ENCODE assay signal across 13 cellular contexts in the genomic region with DNA sequence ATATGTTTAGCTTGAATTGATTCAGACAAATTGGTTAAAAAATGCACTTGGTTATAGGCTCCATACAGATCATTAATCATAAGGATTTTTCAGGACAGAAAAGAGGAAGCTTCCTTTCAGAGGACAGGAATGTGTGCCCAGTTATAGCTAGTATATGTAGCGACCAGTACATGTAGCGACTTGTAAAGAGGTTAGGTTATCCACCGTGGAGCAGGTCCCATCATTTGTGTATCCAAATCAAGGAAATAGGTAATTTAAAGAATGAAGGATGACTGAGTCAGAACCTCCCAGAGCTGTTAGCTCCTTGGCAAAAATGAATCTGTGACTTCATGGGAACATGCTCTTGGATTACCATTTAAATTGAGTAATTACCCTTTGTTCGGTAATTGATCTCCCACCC. TPM values are rescaled to one million over a fixed set of nuclear protein-coding genes. Genes with fewer than 3 reads are reported as not detected.
DNase-seq lines count a peak whose midpoint lies in the region; FAIRE-seq and TF ChIP-seq lines count a peak whose summit lies in the region.
"Had no signal": no experiment of that assay in that cellular context is flagged by ENCODE, and none has a peak within 500 bp of the region (broad histone marks: within the 10 kb centered on the region; RNA-seq: fewer than 3 reads in every experiment).

No MANE protein-coding gene starts in this region.

- dilution Hi-C loops in keratinocyte (cut with MboI; ENCODE audit: extremely low pct_ligation_motif_present, low sequenced_read_pairs): no loop called here

- peak; percentile 17 for DNase-seq in Daoy (ENCODE audit: low read depth)
- DNase-seq in RWPE1 (ENCODE audit: low spot score): peak; percentile 23
- DNase-seq in bronchial epithelial cell (ENCODE audit: low read depth): peak; percentile 94
- peak; percentile 40 for DNase-seq in keratinocyte (ENCODE audit: low read depth, low spot score)
- no peak for DNase-seq in CD1c-positive myeloid dendritic cell (ENCODE audit: extremely low spot score)
- DNase-seq in posterior cingulate gyrus: no peak
- no peak for DNase-seq in stimulated activated CD4-positive, alpha-beta T cell treated with anti-CD3 and anti-CD28 coated beads, Interleukin-4, amount 100 ng/mL, for 4 hours
- DNase-seq: C1 segment of cervical spinal cord; CD4-positive, alpha-beta memory T cell; DMS79; GF-D8 had no signal

- H3K4me1 ChIP-seq in keratinocyte (ENCODE audit: control insufficient read depth, extremely low read depth, insufficient read depth, low read length): peaks cover 23% of the 10 kb centered on the region

- TF ChIP-seq CTCF in RWPE1 (conservative IDR thresholded peaks at IDR 0.05; ENCODE audit: low read depth): no peak
- no peak for TF ChIP-seq CTCF in bronchial epithelial cell (IDR thresholded peaks at IDR 0.05; ENCODE audit: insufficient read depth, low read length, severe bottlenecking)
- no peak for TF ChIP-seq CTCF in keratinocyte (optimal IDR thresholded peaks at IDR 0.05 in 1 of 3, IDR thresholded peaks at IDR 0.05 in 1 of 3, conservative IDR thresholded peaks at IDR 0.05 in 1 of 3; ENCODE audit: extremely low read depth in 1 of 3, insufficient read depth in 2 of 3, low read length in 3 of 3)

- H3K36me3 ChIP-seq in bronchial epithelial cell (ENCODE audit: control insufficient read depth, insufficient read depth, low read length): no peaks in the 10 kb centered on the region
- H3K36me3 ChIP-seq in keratinocyte (ENCODE audit: control insufficient read depth in 2 of 2, extremely low read depth in 1 of 2, insufficient read depth in 2 of 2, low read length in 2 of 2): no peaks in the 10 kb centered on the region

- POLR2A ChIA-PET in RWPE1 (lab: Yijun Ruan, JAX; ENCODE audit: low non-redundant PET): interaction anchor here (0.6 kb wide), 1 partner anchor 991 kb away, joined by 5 read pairs; no protein-coding TSS in a partner anchor

- no peak overlapping the region for H3K9ac ChIP-seq in keratinocyte (ENCODE audit: control insufficient read depth, extremely low read depth, insufficient read depth, low read length)

- no peaks in the 10 kb centered on the region for H3K27me3 ChIP-seq in bronchial epithelial cell (ENCODE audit: control insufficient read depth, insufficient read depth, low read length)
- no peaks in the 10 kb centered on the region for H3K27me3 ChIP-seq in keratinocyte (ENCODE audit: control insufficient read depth, extremely low read depth, insufficient read depth, low read length)

- H4K20me1 ChIP-seq in keratinocyte (ENCODE audit: control insufficient read depth, extremely low read depth, insufficient read depth, low read length): no peaks in the 10 kb centered on the region

- peak overlapping the region; percentile 9 for H2AFZ ChIP-seq in keratinocyte (ENCODE audit: control insufficient read depth, low read length)

- no peak for FAIRE-seq in bronchial epithelial cell (lab: Jason Lieb, UNC)
- FAIRE-seq in keratinocyte (lab: Jason Lieb, UNC): no peak

- H3K9me1 ChIP-seq in keratinocyte (ENCODE audit: control insufficient read depth, extremely low read depth, insufficient read depth, low read length): no peaks in the 10 kb centered on the region

- no peak overlapping the region for H3K4me2 ChIP-seq in keratinocyte (ENCODE audit: control insufficient read depth, extremely low read depth, insufficient read depth, low read depth, low read length)

- intact Hi-C loops in posterior cingulate gyrus (cut with DNase I): no loop called here

- no peak overlapping the region for H3K4me3 ChIP-seq in bronchial epithelial cell (ENCODE audit: low read depth, low read length)
- no peak overlapping the region for H3K4me3 ChIP-seq in keratinocyte (ENCODE audit: control insufficient read depth in 2 of 3, extremely low read depth in 1 of 3, insufficient read depth in 2 of 3, low read depth in 1 of 3, low read length in 3 of 3)

- no peaks in the 10 kb centered on the region for H3K79me2 ChIP-seq in keratinocyte (ENCODE audit: control insufficient read depth, insufficient read depth, low read length)

- CTCF ChIA-PET in RWPE1 (lab: Yijun Ruan, JAX): no interaction called here

- H3K9me3 ChIP-seq in keratinocyte (ENCODE audit: control insufficient read depth, low read depth, low read length): no peaks in the 10 kb centered on the region

- no peak overlapping the region for H3K27ac ChIP-seq in RWPE1
- H3K27ac ChIP-seq in keratinocyte (ENCODE audit: control insufficient read depth, insufficient read depth, low read length): no peak overlapping the region
- H3K27ac ChIP-seq: HL-60 had no signal

RNA-seq across cellular contexts. Expression of gene P2RY12, which starts 15.8 kb away (rescaled TPM):
- not detected in 2 replicates for total RNA-seq in Daoy (2014; rRNA removed; shearing (Covaris generic))
- total RNA-seq in bronchial epithelial cell: not detected in 2 replicates
- not detected in 3 replicates for polyA plus RNA-seq in keratinocyte
- not detected for polyA plus RNA-seq in keratinocyte (2011; ENCODE audit: low read depth)
- not detected in 2 replicates for polyA plus RNA-seq in keratinocyte (2011; cell fraction: cytosol; rRNA removed)
- polyA plus RNA-seq in keratinocyte (2011; cell fraction: nucleus; rRNA removed): not detected in 2 replicates
- polyA plus RNA-seq in keratinocyte (2012; ENCODE audit: low replicate concordance): not detected in 2 replicates
- not detected in 3 replicates for polyA minus RNA-seq in keratinocyte
- not detected for polyA minus RNA-seq in keratinocyte (2011; cell fraction: cytosol; rRNA and poly(A)+ RNA removed)
- polyA minus RNA-seq in keratinocyte (2011; cell fraction: nucleus; rRNA and poly(A)+ RNA removed): not detected in 2 replicates
- total RNA-seq: CD4-positive, alpha-beta memory T cell; H4 had no signal
- polyA plus RNA-seq: CD4-positive, alpha-beta memory T cell had no signal

Comparison
In these comparisons a context has a peak if more than half of its experiments do, and no peak if none do; other contexts are left out.
1. DNase-seq: peak in Daoy (single experiment), RWPE1 (single experiment), bronchial epithelial cell (single experiment) and keratinocyte (single experiment); none in CD1c-positive myeloid dendritic cell (single experiment), posterior cingulate gyrus (0 of 10) and stimulated activated CD4-positive, alpha-beta T cell treated with anti-CD3 and anti-CD28 coated beads, Interleukin-4, amount 100 ng/mL, for 4 hours (0 of 2).